In the genomic region with DNA sequence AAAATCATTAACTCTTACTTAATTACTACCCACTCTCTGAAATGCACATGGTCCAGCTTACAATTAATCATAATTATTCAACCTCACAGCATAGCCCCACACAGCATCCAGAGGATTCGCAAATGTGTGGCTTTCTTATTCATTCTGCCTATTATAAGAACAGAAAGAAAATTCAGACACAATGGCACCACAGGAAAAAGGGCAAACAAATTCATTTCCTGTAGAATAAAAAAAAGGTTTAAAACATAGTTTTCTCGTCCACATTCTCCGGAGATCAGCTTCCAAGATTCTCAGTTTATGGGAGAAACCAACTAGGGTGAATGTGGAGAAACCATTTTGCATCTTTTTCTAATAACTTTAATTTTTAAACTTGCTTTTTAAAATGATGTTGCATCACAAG, we compare ENCODE assay signal across 17 cellular contexts.
DNase-seq lines count a peak whose midpoint lies in the region; ATAC-seq and TF ChIP-seq lines count a peak whose summit lies in the region.
"Had no signal": no experiment of that assay in that cellular context is flagged by ENCODE, and none has a peak within 500 bp of the region (broad histone marks: within the 10 kb centered on the region; RNA-seq: fewer than 3 reads in every experiment).

No MANE protein-coding gene starts in this region.

- intact Hi-C loops in A673 (cut with micrococcal nuclease; ENCODE audit: unreplicated experiment) = no loop called here

- no peaks in the 10 kb centered on the region for H3F3A ChIP-seq in Loucy (ENCODE audit: low read depth)

- CTCF ChIA-PET in A673 (lab: Charles Lee) = no interaction called here

- peaks cover 6% of the 10 kb centered on the region for H4K20me1 ChIP-seq in Loucy (ENCODE audit: insufficient read depth, low read length, poor library complexity, severe bottlenecking)

- H3K27me3 ChIP-seq in A673 (replicated peaks; ENCODE audit: insufficient read depth, low read depth, low read length, poor library complexity) (no peaks in the 10 kb centered on the region), HAP-1 (ENCODE audit: low read depth) (no peaks in the 10 kb centered on the region), Loucy (ENCODE audit: insufficient read depth, low read length, poor library complexity, severe bottlenecking) (no peaks in the 10 kb centered on the region), iPS-20b (ENCODE audit: insufficient read depth, low read length) (no peaks in the 10 kb centered on the region)
- H3K27me3 ChIP-seq: BE2C had no signal

- H3K27ac ChIP-seq in A673 (ENCODE audit: low read depth, low read length, poor library complexity, severe bottlenecking) (peak overlapping the region; percentile 31), iPS-20b (ENCODE audit: low read length) (peak overlapping the region; percentile 52)
- H3K27ac ChIP-seq: C4-2B, HL-60 had no signal

- ATAC-seq in HG03045 (IDR thresholded peaks at IDR 0.05; ENCODE audit: unreplicated experiment) = no peak
- ATAC-seq in HG02870 (IDR thresholded peaks at IDR 0.05; ENCODE audit: unreplicated experiment) = no peak
- ATAC-seq: GM12878 had no signal

- POLR2A ChIA-PET in A673 (lab: Charles Lee; ENCODE audit: low non-redundant PET) = no interaction called here

- H3K4me3 ChIP-seq in A673 (ENCODE audit: low read depth, low read length, poor library complexity, severe bottlenecking) (peak overlapping the region; percentile 14), HAP-1 (no peak overlapping the region), Loucy (ENCODE audit: low read length, poor library complexity, severe bottlenecking) (no peak overlapping the region), iPS-20b (ENCODE audit: low read length) (no peak overlapping the region; the same call in 1 of the 2 replicates)
- H3K4me3 ChIP-seq: GM12878 had no signal

- peak; percentile 82 for DNase-seq in A673 (ENCODE audit: low spot score)
- peak; percentile 20 to 60 for DNase-seq in HAP-1 (ENCODE audit: low spot score in 2 of 2)
- DNase-seq in SW 1271 (lab: John Stamatoyannopoulos, UW) = no peak
- DNase-seq: BE2C; CD4-positive, alpha-beta memory T cell; DND-41; GOT3; H9; HFFc6; KG1 had no signal

- H3K79me2 ChIP-seq in Loucy (ENCODE audit: insufficient read depth, low read length) = peaks cover 21% of the 10 kb centered on the region

- no peak overlapping the region for H2AFZ ChIP-seq in Loucy (ENCODE audit: low read length)

- TF ChIP-seq CTCF in A673 (conservative IDR thresholded peaks at IDR 0.05; ENCODE audit: low read depth, low read length) = no peak
- no peak for TF ChIP-seq CTCF in Loucy (conservative IDR thresholded peaks at IDR 0.05; ENCODE audit: low read length)

- no peaks in the 10 kb centered on the region for H3K9me3 ChIP-seq in A673 (ENCODE audit: low read depth, low read length, poor library complexity, severe bottlenecking)
- H3K9me3 ChIP-seq in HAP-1 = no peaks in the 10 kb centered on the region
- no peaks in the 10 kb centered on the region for H3K9me3 ChIP-seq in Loucy (ENCODE audit: insufficient read depth, low read depth, low read length)
- H3K9me3 ChIP-seq in iPS-20b (ENCODE audit: insufficient read depth, low read depth, low read length) = no peaks in the 10 kb centered on the region
- H3K9me3 ChIP-seq: BE2C had no signal

- H3K4me1 ChIP-seq in A673 (ENCODE audit: insufficient read depth, low read length, poor library complexity, severe bottlenecking) (peaks cover 20% of the 10 kb centered on the region), HAP-1 (peaks cover 12% of the 10 kb centered on the region), Loucy (ENCODE audit: insufficient read depth, low read length, poor library complexity, severe bottlenecking) (peaks cover 12% of the 10 kb centered on the region), iPS-20b (ENCODE audit: insufficient read depth, low read length) (peaks cover 22% of the 10 kb centered on the region)
- H3K4me1 ChIP-seq: BE2C had no signal

- H3K9ac ChIP-seq in Loucy (ENCODE audit: low read depth, low read length, poor library complexity, severe bottlenecking) (no peak overlapping the region), iPS-20b (ENCODE audit: low read depth, low read length) (peak overlapping the region; percentile 4; the same call in 1 of the 2 replicates)

- H3K4me2 ChIP-seq in Loucy (ENCODE audit: low read depth, low read length, poor library complexity, severe bottlenecking) = peak overlapping the region; percentile 34

- H3K9me2 ChIP-seq in Loucy (replicated peaks; ENCODE audit: low read depth, low read length) = no peaks in the 10 kb centered on the region

- in situ Hi-C loops in HAP-1 (cut with MboI; ENCODE audit: low sequenced_read_pairs) = no loop called here

- BruUV-seq in A673 (replicated peaks; lab: Mats Ljungman, UMichigan) = no TSS peak

- no peaks in the 10 kb centered on the region for H3K36me3 ChIP-seq in A673 (ENCODE audit: insufficient read depth, low read length, poor library complexity, severe bottlenecking)
- no peaks in the 10 kb centered on the region for H3K36me3 ChIP-seq in HAP-1 (replicated peaks)
- H3K36me3 ChIP-seq in Loucy (ENCODE audit: insufficient read depth, low read length) = no peaks in the 10 kb centered on the region
- no peaks in the 10 kb centered on the region for H3K36me3 ChIP-seq in iPS-20b (ENCODE audit: insufficient read depth, low read depth, low read length)
- H3K36me3 ChIP-seq: BE2C had no signal

Comparison
In these comparisons a context has a peak if more than half of its experiments do, and no peak if none do; other contexts are left out.
1. DNase-seq: peak in A673 (single experiment) and HAP-1 (2 of 2); none in SW 1271 (0 of 2).